Comparison of ENCODE assay signal across 10 cellular contexts in genomic region chr18:12840382-12840781, GRCh38. TPM values are rescaled to one million over a fixed set of nuclear protein-coding genes. Genes with fewer than 3 reads are reported as not detected.
A peak's percentile ranks its signal among the peaks of the same experiment; 100 is the strongest.
DNase-seq lines count a peak whose midpoint lies in the region; ATAC-seq and TF ChIP-seq lines count a peak whose summit lies in the region.
"Had no signal": no experiment of that assay in that cellular context is flagged by ENCODE, and none has a peak within 500 bp of the region (broad histone marks: within the 10 kb centered on the region; RNA-seq: fewer than 3 reads in every experiment).

No MANE protein-coding gene starts in this region.

- H4K20me1 ChIP-seq in BLaER1, result peaks cover 18% of the 10 kb centered on the region

- no peak for ATAC-seq in activated B cell treated with CpG ODN at 0.5 μM for 24 hours (ENCODE audit: low read depth)
- no peak for ATAC-seq in memory B cell (ENCODE audit: low read depth)

- H3K27me3 ChIP-seq in BLaER1 (no peaks in the 10 kb centered on the region), GM06990 (replicated peaks; ENCODE audit: control insufficient read depth, insufficient read depth, low read length) (no peaks in the 10 kb centered on the region)

- H3K4me3 ChIP-seq in BLaER1, result no peak overlapping the region
- H3K4me3 ChIP-seq in GM06990 (replicated peaks; ENCODE audit: low read depth, low read length), result peak overlapping the region; percentile 26; the same call in 1 of the 2 replicates

- CTCF ChIA-PET in activated B cell treated with CpG ODN at 0.5 μM for 24 hours (lab: Charles Lee), result interaction anchor here (1.0 kb wide), 1 partner anchor 113 kb away, joined by 3 read pairs; no protein-coding TSS in a partner anchor

- H3K27ac Mint-ChIP-seq in activated B cell treated with CpG ODN at 0.5 μM for 24 hours (peak overlapping the region; percentile 96), memory B cell (peak overlapping the region; percentile 79)

- in situ Hi-C loops in KBM-7 (cut with MboI; ENCODE audit: low pct_unique_long_range_greater_than_20kb, low sequenced_read_pairs), result no loop called here

- peaks cover 8% of the 10 kb centered on the region for H3K9me3 ChIP-seq in BLaER1
- H3K9me3 ChIP-seq: SK-N-SH had no signal

- intact Hi-C loops in activated B cell treated with CpG ODN at 0.5 μM for 24 hours (cut with micrococcal nuclease), result no loop called here

- TF ChIP-seq CTCF in GM06990 (IDR thresholded peaks at IDR 0.05; ENCODE audit: insufficient read depth, low read length, poor library complexity, severe bottlenecking) (no peak), activated B cell treated with CpG ODN at 0.5 μM for 24 hours (IDR thresholded peaks at IDR 0.05) (no peak)

- no peak for DNase-seq in GM06990 (ENCODE audit: extremely low read depth, insufficient read length)
- no peak for DNase-seq in activated B cell treated with CpG ODN at 0.5 μM for 24 hours
- no peak for DNase-seq in memory B cell (ENCODE audit: low spot score in 2 of 2)
- no peak for DNase-seq in hippocampal formation (lab: John Stamatoyannopoulos, UW)
- DNase-seq in KBM-7, result no peak
- DNase-seq in OCI-M2 (lab: John Stamatoyannopoulos, UW; ENCODE audit: unreplicated experiment), result no peak
- no peak for DNase-seq in COLO668 (lab: John Stamatoyannopoulos, UW; ENCODE audit: unreplicated experiment)
- DNase-seq: NCI-H524, SK-N-SH had no signal

- H3K9me3 Mint-ChIP-seq in activated B cell treated with CpG ODN at 0.5 μM for 24 hours (no peaks in the 10 kb centered on the region), memory B cell (no peaks in the 10 kb centered on the region)

- H3K4me1 Mint-ChIP-seq in activated B cell treated with CpG ODN at 0.5 μM for 24 hours, result peaks cover 61% of the 10 kb centered on the region
- peaks cover 52% of the 10 kb centered on the region for H3K4me1 Mint-ChIP-seq in memory B cell

- H3K4me1 ChIP-seq in BLaER1, result peaks cover 59% of the 10 kb centered on the region

- no peak overlapping the region for H3K9ac ChIP-seq in BLaER1
- H3K9ac ChIP-seq: SK-N-SH had no signal

- peak overlapping the region; percentile 81 for H3K4me2 ChIP-seq in BLaER1
- H3K4me2 ChIP-seq: SK-N-SH had no signal

- H3K36me3 Mint-ChIP-seq in activated B cell treated with CpG ODN at 0.5 μM for 24 hours (ENCODE audit: low read depth) (peaks cover 30% of the 10 kb centered on the region), memory B cell (peaks cover 17% of the 10 kb centered on the region)

- H3K27me3 Mint-ChIP-seq in activated B cell treated with CpG ODN at 0.5 μM for 24 hours (no peaks in the 10 kb centered on the region), memory B cell (no peaks in the 10 kb centered on the region)

- POLR2A ChIA-PET in activated B cell treated with CpG ODN at 0.5 μM for 24 hours (lab: Charles Lee), result interaction anchor here (1.0 to 1.7 kb wide), 4 partner anchors 39 to 108 kb away, joined by 3 to 45 read pairs (median 6); partner anchors contain the start of genes PTPN2 and SEH1L

- no peak overlapping the region for H3K27ac ChIP-seq in BLaER1

- H3K36me3 ChIP-seq in BLaER1 (peaks cover 41% of the 10 kb centered on the region), GM06990 (ENCODE audit: control insufficient read depth, insufficient read depth, low read length) (peaks cover 2% of the 10 kb centered on the region)

- H3K4me3 Mint-ChIP-seq in activated B cell treated with CpG ODN at 0.5 μM for 24 hours (peak overlapping the region; percentile 65), memory B cell (peak overlapping the region; percentile 79)

RNA-seq across cellular contexts. Expression of gene PTPN2, which starts 43.7 kb away (rescaled TPM):
- 66.4 and 76.5 TPM in 2 replicates for total RNA-seq in activated B cell treated with CpG ODN at 0.5 μM for 24 hours
